ENCODE assay signal across 25 cellular contexts in the genomic region with DNA sequence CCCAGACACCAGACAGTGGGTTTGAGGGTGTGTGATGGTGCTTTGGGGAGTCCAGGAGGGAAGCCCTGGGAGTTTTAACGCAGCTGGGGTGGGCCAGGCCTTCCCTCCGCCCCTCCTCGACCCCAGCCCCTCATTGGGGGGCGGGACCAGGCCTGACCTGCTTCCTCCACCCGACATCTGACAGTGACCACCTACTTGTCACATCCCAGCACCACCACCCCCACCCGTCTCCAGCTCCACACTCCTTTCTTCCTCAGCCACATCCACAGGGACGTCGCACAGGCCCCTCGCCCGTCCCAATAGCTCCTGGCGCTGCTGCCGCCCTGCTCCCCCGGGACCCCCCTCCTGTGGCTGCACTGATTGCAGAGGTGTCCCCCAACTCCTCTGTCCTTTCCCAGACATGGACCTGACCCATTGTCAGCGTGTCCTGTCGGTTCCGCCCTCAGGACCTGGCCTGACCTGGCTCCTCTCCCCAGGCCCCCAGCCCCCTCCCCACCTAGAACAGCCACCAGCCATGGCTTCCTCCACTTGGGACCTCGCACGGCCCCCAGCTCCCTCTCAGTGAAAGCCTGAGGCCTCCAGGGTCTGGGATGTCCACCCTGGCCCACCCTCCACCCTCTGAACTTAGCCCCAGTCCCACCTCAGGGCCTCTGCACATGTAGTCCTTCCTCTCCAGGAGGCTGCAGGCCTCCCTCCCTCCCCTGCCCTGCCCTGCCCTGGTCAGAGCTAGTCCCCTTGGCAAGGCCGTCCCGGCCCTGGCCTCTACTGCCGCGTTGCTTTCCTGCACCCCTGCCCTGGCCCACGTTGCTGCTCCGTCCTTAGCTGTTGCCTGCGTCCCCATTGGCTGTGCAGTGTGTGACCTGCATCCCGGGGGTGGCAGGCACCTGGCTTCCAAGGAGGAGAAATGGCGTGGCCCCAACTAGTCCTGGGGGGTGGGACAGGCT. TPM values are rescaled to one million over a fixed set of nuclear protein-coding genes. Genes with fewer than 3 reads are reported as not detected.
DNase-seq lines count a peak whose midpoint lies in the region; ATAC-seq, FAIRE-seq and TF ChIP-seq lines count a peak whose summit lies in the region.
"Had no signal": no experiment of that assay in that cellular context is flagged by ENCODE, and none has a peak within 500 bp of the region (broad histone marks: within the 10 kb centered on the region; RNA-seq: fewer than 3 reads in every experiment).

No MANE protein-coding gene starts in this region.

- CTCF ChIA-PET in RWPE1 (lab: Yijun Ruan, JAX), result no interaction called here
- CTCF ChIA-PET in naive thymus-derived CD4-positive, alpha-beta T cell (lab: Charles Lee), result no interaction called here

- H3F3A ChIP-seq in neural progenitor cell (ENCODE audit: low read depth), result no peaks in the 10 kb centered on the region

- H3K27ac ChIP-seq in RWPE1 (peak overlapping the region; percentile 95), kidney (ENCODE audit: low read depth in 2 of 2, low read length in 2 of 2) (peak overlapping the region; percentile 23 to 83), stomach smooth muscle (ENCODE audit: low read length) (peak overlapping the region; percentile 84), neural progenitor cell (no peak overlapping the region), gastrocnemius medialis (no peak overlapping the region)
- no peak overlapping the region for H3K27ac ChIP-seq in naive thymus-derived CD4-positive, alpha-beta T cell (ENCODE audit: low read depth, low read length)
- H3K27ac ChIP-seq: PC-9 had no signal

- ATAC-seq in naive thymus-derived CD4-positive, alpha-beta T cell, result no peak
- ATAC-seq in gastrocnemius medialis, result no peak
- ATAC-seq: CD8-positive, alpha-beta T cell had no signal

- DNase-seq in DMS53 (lab: John Stamatoyannopoulos, UW) (peak; percentile 46), DMS53 treated with DMSO at 0.1 percent for 48 hours (lab: John Stamatoyannopoulos, UW; ENCODE audit: unreplicated experiment) (no peak), RWPE1 (ENCODE audit: low spot score) (no peak), kidney (peak; percentile 71), neural progenitor cell (ENCODE audit: low spot score) (no peak), gastrocnemius medialis (no peak)
- no peak for DNase-seq in naive thymus-derived CD4-positive, alpha-beta T cell
- DNase-seq: 8988T; Caco-2; CD8-positive, alpha-beta T cell; DND-41; HCEC 1CT; IMR-90; NCI-H1048; NCI-H1417 treated with DMSO at 0.1 percent for 48 hours; NCI-H2081; NCI-H2227 treated with DMSO at 0.1 percent for 48 hours; NCI-H526 treated with DMSO at 0.1 percent for 48 hours; PC-9 had no signal

- H3K27me3 ChIP-seq in stomach smooth muscle (ENCODE audit: control insufficient read depth in 1 of 2, insufficient read depth in 2 of 2, low read length in 2 of 2), result no peaks in the 10 kb centered on the region
- H3K27me3 ChIP-seq in naive thymus-derived CD4-positive, alpha-beta T cell (ENCODE audit: control insufficient read depth in 2 of 2, insufficient read depth in 2 of 2, low read length in 2 of 2), result no peaks in the 10 kb centered on the region
- no peaks in the 10 kb centered on the region for H3K27me3 ChIP-seq in neural progenitor cell
- no peaks in the 10 kb centered on the region for H3K27me3 ChIP-seq in gastrocnemius medialis

- H3K9ac ChIP-seq in kidney (ENCODE audit: low read length in 2 of 2) (no peak overlapping the region), stomach smooth muscle (ENCODE audit: low read length in 2 of 2) (no peak overlapping the region), neural progenitor cell (no peak overlapping the region)

- H3K36me3 Mint-ChIP-seq in naive thymus-derived CD4-positive, alpha-beta T cell, result peaks cover 0 to 5% (median 0%) of the 10 kb centered on the region in 5 donors
- no peaks in the 10 kb centered on the region for H3K36me3 Mint-ChIP-seq in neural progenitor cell

- peaks cover 8% of the 10 kb centered on the region for H4K20me1 ChIP-seq in neural progenitor cell (ENCODE audit: low read depth)

- H3K9me3 Mint-ChIP-seq in naive thymus-derived CD4-positive, alpha-beta T cell, result no peaks in the 10 kb centered on the region
- H3K9me3 Mint-ChIP-seq in neural progenitor cell, result no peaks in the 10 kb centered on the region
- H3K9me3 Mint-ChIP-seq: CD8-positive, alpha-beta T cell had no signal

- no peaks in the 10 kb centered on the region for H3K9me3 ChIP-seq in kidney (ENCODE audit: control insufficient read depth in 1 of 2, low read length in 2 of 2)
- H3K9me3 ChIP-seq in stomach smooth muscle (ENCODE audit: control insufficient read depth in 2 of 2, low read length in 2 of 2), result no peaks in the 10 kb centered on the region
- no peaks in the 10 kb centered on the region for H3K9me3 ChIP-seq in naive thymus-derived CD4-positive, alpha-beta T cell (ENCODE audit: control insufficient read depth in 2 of 3, low read length in 3 of 3)
- no peaks in the 10 kb centered on the region for H3K9me3 ChIP-seq in neural progenitor cell (ENCODE audit: low read depth)
- no peaks in the 10 kb centered on the region for H3K9me3 ChIP-seq in gastrocnemius medialis
- H3K9me3 ChIP-seq: Caco-2 had no signal

- no peak overlapping the region for H3K27ac Mint-ChIP-seq in naive thymus-derived CD4-positive, alpha-beta T cell
- H3K27ac Mint-ChIP-seq in neural progenitor cell, result no peak overlapping the region
- H3K27ac Mint-ChIP-seq: CD8-positive, alpha-beta T cell had no signal

- H3K4me1 ChIP-seq in kidney (ENCODE audit: control insufficient read depth in 1 of 2, insufficient read depth in 1 of 2, low read depth in 1 of 2, low read length in 2 of 2) (peaks cover 25 to 30% of the 10 kb centered on the region in 2 donors), stomach smooth muscle (ENCODE audit: control insufficient read depth, insufficient read depth, low read length) (peaks cover 19% of the 10 kb centered on the region), neural progenitor cell (no peaks in the 10 kb centered on the region), gastrocnemius medialis (peaks cover 22 to 31% of the 10 kb centered on the region in 2 donors)
- no peaks in the 10 kb centered on the region for H3K4me1 ChIP-seq in naive thymus-derived CD4-positive, alpha-beta T cell (ENCODE audit: control insufficient read depth in 2 of 2, insufficient read depth in 2 of 2, low read length in 2 of 2)
- H3K4me1 ChIP-seq: Caco-2 had no signal

- no peaks in the 10 kb centered on the region for H3K27me3 Mint-ChIP-seq in naive thymus-derived CD4-positive, alpha-beta T cell
- H3K27me3 Mint-ChIP-seq in neural progenitor cell (ENCODE audit: insufficient read depth, low read depth), result peaks cover 4% of the 10 kb centered on the region

- H3K4me3 ChIP-seq in kidney (ENCODE audit: low read length in 2 of 2) (no peak overlapping the region), stomach smooth muscle (ENCODE audit: low read length in 2 of 2) (no peak overlapping the region), neural progenitor cell (no peak overlapping the region), gastrocnemius medialis (no peak overlapping the region)
- H3K4me3 ChIP-seq in naive thymus-derived CD4-positive, alpha-beta T cell (ENCODE audit: low read length), result no peak overlapping the region
- H3K4me3 ChIP-seq: PC-9 had no signal

- no peaks in the 10 kb centered on the region for H3K79me2 ChIP-seq in neural progenitor cell (ENCODE audit: low read depth)

- TF ChIP-seq POLR2A in gastrocnemius medialis (IDR thresholded peaks at IDR 0.05), result no peak

- no peaks in the 10 kb centered on the region for H3K36me3 ChIP-seq in kidney (ENCODE audit: control insufficient read depth in 1 of 2, insufficient read depth in 2 of 2, low read length in 2 of 2)
- H3K36me3 ChIP-seq in stomach smooth muscle (ENCODE audit: control insufficient read depth in 2 of 2, insufficient read depth in 2 of 2, low read length in 2 of 2), result peaks cover 0 to 2% of the 10 kb centered on the region in 2 donors
- no peaks in the 10 kb centered on the region for H3K36me3 ChIP-seq in naive thymus-derived CD4-positive, alpha-beta T cell (ENCODE audit: control insufficient read depth in 2 of 3, insufficient read depth in 3 of 3, low read length in 3 of 3)
- H3K36me3 ChIP-seq in neural progenitor cell, result no peaks in the 10 kb centered on the region
- no peaks in the 10 kb centered on the region for H3K36me3 ChIP-seq in gastrocnemius medialis

- intact Hi-C loops in kidney (cut with DNase I), result no loop called here
- intact Hi-C loops in naive thymus-derived CD4-positive, alpha-beta T cell (cut with micrococcal nuclease), result no loop called here
- intact Hi-C loops in gastrocnemius medialis (cut with DNase I; ENCODE audit: low total_unique reads), result loop anchor here (5.0 kb wide), 1 partner anchor 87 kb away; no protein-coding TSS in a partner anchor

- H3K4me1 Mint-ChIP-seq in naive thymus-derived CD4-positive, alpha-beta T cell, result peaks cover 0 to 2% (median 0%) of the 10 kb centered on the region in 7 donors
- no peaks in the 10 kb centered on the region for H3K4me1 Mint-ChIP-seq in neural progenitor cell

- H3K4me2 ChIP-seq in neural progenitor cell, result no peak overlapping the region
- H3K4me2 ChIP-seq: PC-9 had no signal

- no peak overlapping the region for H2AFZ ChIP-seq in neural progenitor cell (replicated peaks)
- H2AFZ ChIP-seq: PC-9 had no signal

- no peak overlapping the region for H3K4me3 Mint-ChIP-seq in naive thymus-derived CD4-positive, alpha-beta T cell
- H3K4me3 Mint-ChIP-seq in neural progenitor cell, result no peak overlapping the region
- H3K4me3 Mint-ChIP-seq: CD8-positive, alpha-beta T cell had no signal

- in situ Hi-C loops in gastrocnemius medialis (cut with MboI; ENCODE audit: low sequenced_read_pairs in 4 of 4), result no loop called here

- POLR2A ChIA-PET in RWPE1 (lab: Yijun Ruan, JAX; ENCODE audit: low non-redundant PET), result no interaction called here
- POLR2A ChIA-PET in naive thymus-derived CD4-positive, alpha-beta T cell (lab: Charles Lee), result no interaction called here

- no peak for TF ChIP-seq CTCF in RWPE1 (conservative IDR thresholded peaks at IDR 0.05; ENCODE audit: low read depth)
- no peak for TF ChIP-seq CTCF in kidney (IDR thresholded peaks at IDR 0.05; ENCODE audit: borderline replicate concordance, extremely low read depth, insufficient read depth)
- no peak for TF ChIP-seq CTCF in neural progenitor cell (IDR thresholded peaks at IDR 0.05)
- TF ChIP-seq CTCF in gastrocnemius medialis (IDR thresholded peaks at IDR 0.05 in 4 of 5, conservative IDR thresholded peaks at IDR 0.05 in 1 of 5), result no peak

- no peak for FAIRE-seq in kidney (lab: Jason Lieb, UNC)
- FAIRE-seq: GM12892, GM19239, H1 had no signal

RNA-seq across cellular contexts. Expression of a gene that starts 30.4 kb away (rescaled TPM):
- total RNA-seq in kidney, result 33.2 TPM
- polyA plus RNA-seq in kidney (ENCODE audit: insufficient read depth, low read depth, low replicate concordance), result 1.8 TPM
- not detected for total RNA-seq in naive thymus-derived CD4-positive, alpha-beta T cell
- polyA plus RNA-seq in naive thymus-derived CD4-positive, alpha-beta T cell, result not detected
- not detected in 2 replicates for total RNA-seq in neural progenitor cell (ENCODE audit: low replicate concordance)
- 10 to 100 TPM in 1 of 4 donors, 1 to 10 TPM in 1, under 1 TPM in 1, not detected in 1; 0.24 to 77.8 (median 1.3) TPM for total RNA-seq in gastrocnemius medialis
- total RNA-seq: CD8-positive, alpha-beta T cell; NCI-H460; PC-9; SK-MEL-5 had no signal

Comparison
In these comparisons a context has a peak if more than half of its experiments do, and no peak if none do; other contexts are left out.
1. DNase-seq: peak in DMS53 (single experiment) and kidney (single experiment); none in DMS53 treated with DMSO at 0.1 percent for 48 hours (single experiment), RWPE1 (single experiment), naive thymus-derived CD4-positive, alpha-beta T cell (0 of 9), neural progenitor cell (single experiment) and gastrocnemius medialis (0 of 2).
2. H3K27ac ChIP-seq: peak in RWPE1 (single experiment), kidney (2 of 2) and stomach smooth muscle (single experiment); none in naive thymus-derived CD4-positive, alpha-beta T cell (single experiment), neural progenitor cell (single experiment) and gastrocnemius medialis (0 of 4).